In the genomic region with DNA sequence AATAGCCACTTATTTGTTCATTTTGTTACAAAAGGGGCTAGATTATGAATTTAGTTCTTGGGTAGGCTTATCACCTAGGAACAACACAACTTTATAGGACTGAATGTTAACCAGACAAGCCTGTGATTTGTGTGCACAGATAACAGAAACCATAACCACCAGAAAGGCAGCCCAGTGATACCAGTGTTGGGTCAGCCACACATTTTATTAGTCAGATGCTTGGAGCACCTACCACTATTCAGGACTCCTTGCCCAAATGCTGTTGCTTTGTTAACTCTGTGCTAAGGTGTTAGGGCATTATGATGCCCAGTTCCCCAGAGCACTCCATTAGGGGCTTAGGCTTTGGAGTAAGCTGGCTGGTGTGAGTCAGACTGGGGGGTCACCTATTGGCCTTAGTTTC, we compare ENCODE assay signal across 9 cellular contexts. TPM values are rescaled to one million over a fixed set of nuclear protein-coding genes. Genes with fewer than 3 reads are reported as not detected.
DNase-seq lines count a peak whose midpoint lies in the region; ATAC-seq lines count a peak whose summit lies in the region.
"Had no signal": no experiment of that assay in that cellular context is flagged by ENCODE, and none has a peak within 500 bp of the region (broad histone marks: within the 10 kb centered on the region; RNA-seq: fewer than 3 reads in every experiment).

No MANE protein-coding gene starts in this region.

- ATAC-seq in HG02763 (IDR thresholded peaks at IDR 0.05; ENCODE audit: unreplicated experiment): peak; percentile 50
- ATAC-seq in activated T-helper 17 cell treated with anti-CD3 and anti-CD28 coated beads, Interleukin-2, amount 50 U/mL, for 72 hours (replicated peaks): peak; percentile 71
- ATAC-seq in stimulated activated memory B cell treated with anti-CD40 and anti-IgM and Interleukin-4, amounts not matched to agents 10 μg/mL and 1 μg/mL and 100 μg/mL, for 72 hours: peak; percentile 63

- peaks cover 18% of the 10 kb centered on the region for H3K36me3 Mint-ChIP-seq in activated CD4-positive, alpha-beta T cell treated with anti-CD3 and anti-CD28 coated beads, Interleukin-2, amount 10 ng/mL, durations not matched to agents 24 days and 14 days (ENCODE audit: low read depth)
- no peaks in the 10 kb centered on the region for H3K36me3 Mint-ChIP-seq in activated T-helper 17 cell treated with anti-CD3 and anti-CD28 coated beads, Interleukin-2, amount 50 U/mL, for 72 hours (ENCODE audit: low read depth)
- peaks cover 30% of the 10 kb centered on the region for H3K36me3 Mint-ChIP-seq in stimulated activated memory B cell treated with anti-CD40 and anti-IgM and Interleukin-4, amounts not matched to agents 10 μg/mL and 1 μg/mL and 100 μg/mL, for 72 hours

- no peak for DNase-seq in activated CD4-positive, alpha-beta T cell treated with anti-CD3 and anti-CD28 coated beads, Interleukin-2, amount 10 ng/mL, durations not matched to agents 24 days and 14 days
- no peak for DNase-seq in activated CD4-positive, alpha-beta T cell treated with anti-CD3 and anti-CD28 coated beads, Interleukin-2, amount 50 U/mL, for 48 hours
- DNase-seq in iPS-NIHi11 (ENCODE audit: low spot score) (no peak), NCI-H2081 (lab: John Stamatoyannopoulos, UW) (no peak), NCI-H1105 (lab: John Stamatoyannopoulos, UW) (no peak)
- DNase-seq: retina had no signal

- peaks cover 3% of the 10 kb centered on the region for H3K9me3 Mint-ChIP-seq in activated CD4-positive, alpha-beta T cell treated with anti-CD3 and anti-CD28 coated beads, Interleukin-2, amount 10 ng/mL, durations not matched to agents 24 days and 14 days
- H3K9me3 Mint-ChIP-seq in activated T-helper 17 cell treated with anti-CD3 and anti-CD28 coated beads, Interleukin-2, amount 50 U/mL, for 72 hours: no peaks in the 10 kb centered on the region
- no peaks in the 10 kb centered on the region for H3K9me3 Mint-ChIP-seq in stimulated activated memory B cell treated with anti-CD40 and anti-IgM and Interleukin-4, amounts not matched to agents 10 μg/mL and 1 μg/mL and 100 μg/mL, for 72 hours

- peak overlapping the region; percentile 38 for H3K27ac Mint-ChIP-seq in activated CD4-positive, alpha-beta T cell treated with anti-CD3 and anti-CD28 coated beads, Interleukin-2, amount 10 ng/mL, durations not matched to agents 24 days and 14 days
- no peak overlapping the region for H3K27ac Mint-ChIP-seq in activated T-helper 17 cell treated with anti-CD3 and anti-CD28 coated beads, Interleukin-2, amount 50 U/mL, for 72 hours
- H3K27ac Mint-ChIP-seq in stimulated activated memory B cell treated with anti-CD40 and anti-IgM and Interleukin-4, amounts not matched to agents 10 μg/mL and 1 μg/mL and 100 μg/mL, for 72 hours: peak overlapping the region; percentile 55

- intact Hi-C loops in activated CD4-positive, alpha-beta T cell treated with anti-CD3 and anti-CD28 coated beads, Interleukin-2, amount 10 ng/mL, durations not matched to agents 24 days and 14 days (cut with micrococcal nuclease): loop anchor here (1.0 to 5.0 kb wide), 4 partner anchors 65 to 395 kb away; a partner anchor contains a TSS

- H3K27me3 Mint-ChIP-seq in activated CD4-positive, alpha-beta T cell treated with anti-CD3 and anti-CD28 coated beads, Interleukin-2, amount 10 ng/mL, durations not matched to agents 24 days and 14 days: no peaks in the 10 kb centered on the region
- no peaks in the 10 kb centered on the region for H3K27me3 Mint-ChIP-seq in activated T-helper 17 cell treated with anti-CD3 and anti-CD28 coated beads, Interleukin-2, amount 50 U/mL, for 72 hours
- H3K27me3 Mint-ChIP-seq in stimulated activated memory B cell treated with anti-CD40 and anti-IgM and Interleukin-4, amounts not matched to agents 10 μg/mL and 1 μg/mL and 100 μg/mL, for 72 hours: no peaks in the 10 kb centered on the region

- H3K4me1 Mint-ChIP-seq in activated CD4-positive, alpha-beta T cell treated with anti-CD3 and anti-CD28 coated beads, Interleukin-2, amount 10 ng/mL, durations not matched to agents 24 days and 14 days: peaks cover 55% of the 10 kb centered on the region
- peaks cover 52% of the 10 kb centered on the region for H3K4me1 Mint-ChIP-seq in activated T-helper 17 cell treated with anti-CD3 and anti-CD28 coated beads, Interleukin-2, amount 50 U/mL, for 72 hours
- peaks cover 72% of the 10 kb centered on the region for H3K4me1 Mint-ChIP-seq in stimulated activated memory B cell treated with anti-CD40 and anti-IgM and Interleukin-4, amounts not matched to agents 10 μg/mL and 1 μg/mL and 100 μg/mL, for 72 hours

- peak overlapping the region; percentile 38 for H3K4me3 Mint-ChIP-seq in activated CD4-positive, alpha-beta T cell treated with anti-CD3 and anti-CD28 coated beads, Interleukin-2, amount 10 ng/mL, durations not matched to agents 24 days and 14 days
- H3K4me3 Mint-ChIP-seq in activated T-helper 17 cell treated with anti-CD3 and anti-CD28 coated beads, Interleukin-2, amount 50 U/mL, for 72 hours: peak overlapping the region; percentile 46
- H3K4me3 Mint-ChIP-seq in stimulated activated memory B cell treated with anti-CD40 and anti-IgM and Interleukin-4, amounts not matched to agents 10 μg/mL and 1 μg/mL and 100 μg/mL, for 72 hours: no peak overlapping the region

RNA-seq across cellular contexts. Expression of a gene that starts 22.5 kb away (rescaled TPM):
- total RNA-seq in activated CD4-positive, alpha-beta T cell treated with anti-CD3 and anti-CD28 coated beads, Interleukin-2, amount 10 ng/mL, durations not matched to agents 24 days and 14 days: 14.8 and 15.2 TPM in 2 replicates
- 10 to 100 TPM; 15.1 to 16.2 TPM for total RNA-seq in activated T-helper 17 cell treated with anti-CD3 and anti-CD28 coated beads, Interleukin-2, amount 50 U/mL, for 72 hours
